8 cellular contexts compared by ENCODE assay signal in genomic region chr5:142215915-142216681, GRCh38.
DNase-seq lines count a peak whose midpoint lies in the region; ATAC-seq, FAIRE-seq and TF ChIP-seq lines count a peak whose summit lies in the region.

No MANE protein-coding gene starts in this region.

- peak overlapping the region; percentile 22 for H3K9ac ChIP-seq in astrocyte (ENCODE audit: low read length)
- no peak overlapping the region for H3K9ac ChIP-seq in kidney (ENCODE audit: low read length in 2 of 2)
- no peak overlapping the region for H3K9ac ChIP-seq in MM.1S (ENCODE audit: low read length)

- peak overlapping the region; percentile 83 for H3K27ac Mint-ChIP-seq in HFFc6
- peak overlapping the region; percentile 42 for H3K27ac Mint-ChIP-seq in astrocyte (ENCODE audit: unreplicated experiment)
- H3K27ac Mint-ChIP-seq in endothelial cell (ENCODE audit: unreplicated experiment): no peak overlapping the region

- peaks cover 15% of the 10 kb centered on the region; the same call in 1 of the 2 replicates for H3K27me3 Mint-ChIP-seq in HFFc6 (ENCODE audit: insufficient read depth)
- peaks cover 11% of the 10 kb centered on the region for H3K27me3 Mint-ChIP-seq in astrocyte (ENCODE audit: low read depth, unreplicated experiment)
- H3K27me3 Mint-ChIP-seq in endothelial cell (ENCODE audit: unreplicated experiment): no peaks in the 10 kb centered on the region

- no peaks in the 10 kb centered on the region for H3K36me3 Mint-ChIP-seq in HFFc6 (ENCODE audit: low read depth)
- no peaks in the 10 kb centered on the region for H3K36me3 Mint-ChIP-seq in astrocyte (ENCODE audit: low read depth, unreplicated experiment)
- no peaks in the 10 kb centered on the region for H3K36me3 Mint-ChIP-seq in endothelial cell (ENCODE audit: low read depth, unreplicated experiment)

- DNase-seq in HFFc6: peak; percentile 97
- DNase-seq in astrocyte (ENCODE audit: low read depth): peak; percentile 99
- peak; percentile 85 for DNase-seq in kidney
- DNase-seq in testis: peak; percentile 52
- no peak for DNase-seq in MM.1S
- no peak for DNase-seq in endothelial cell (ENCODE audit: low spot score)
- no peak for DNase-seq in stimulated activated CD8-positive, alpha-beta memory T cell treated with anti-CD3 and anti-CD28 coated beads, Interleukin-4, amount 100 ng/mL, for 48 hours

- H3K9me3 ChIP-seq in astrocyte (ENCODE audit: insufficient read depth, low read depth, low read length) (no peaks in the 10 kb centered on the region), kidney (ENCODE audit: control insufficient read depth in 1 of 2, low read length in 2 of 2) (no peaks in the 10 kb centered on the region), testis (no peaks in the 10 kb centered on the region), MM.1S (replicated peaks; ENCODE audit: insufficient read depth, low read length) (no peaks in the 10 kb centered on the region)

- 59 to 60% methylated on average over 14 of the region's 14 CpGs for WGBS in testis, 2 donors

- intact Hi-C loops in kidney (cut with DNase I) (no loop called here), testis (cut with DNase I; ENCODE audit: low total_unique reads) (no loop called here)

- no peaks in the 10 kb centered on the region for H3F3A ChIP-seq in MM.1S (ENCODE audit: insufficient read depth, low read length)

- peaks cover 5% of the 10 kb centered on the region for H3K27me3 ChIP-seq in astrocyte (ENCODE audit: insufficient read depth, low read length)
- H3K27me3 ChIP-seq in testis: no peaks in the 10 kb centered on the region
- H3K27me3 ChIP-seq in MM.1S (replicated peaks; ENCODE audit: insufficient read depth, low read length): no peaks in the 10 kb centered on the region

- no peaks in the 10 kb centered on the region for H3K9me2 ChIP-seq in MM.1S (replicated peaks; ENCODE audit: insufficient read depth, low read length)

- H3K4me3 ChIP-seq in astrocyte (ENCODE audit: insufficient read depth, low read depth, low read length) (peak overlapping the region; percentile 3), kidney (ENCODE audit: low read length in 2 of 2) (no peak overlapping the region), testis (no peak overlapping the region), MM.1S (ENCODE audit: low read length) (no peak overlapping the region)

- TF ChIP-seq CTCF in HFFc6 (IDR thresholded peaks at IDR 0.05) (no peak), astrocyte (IDR thresholded peaks at IDR 0.05; ENCODE audit: insufficient read depth, low read depth, low read length) (no peak), kidney (IDR thresholded peaks at IDR 0.05; ENCODE audit: borderline replicate concordance, extremely low read depth, insufficient read depth) (no peak), testis (IDR thresholded peaks at IDR 0.05) (no peak), MM.1S (IDR thresholded peaks at IDR 0.05; ENCODE audit: low read length) (no peak), endothelial cell (IDR thresholded peaks at IDR 0.05; ENCODE audit: unreplicated experiment) (no peak)

- peaks cover 21% of the 10 kb centered on the region for H3K4me1 Mint-ChIP-seq in HFFc6 (ENCODE audit: low read depth)
- peaks cover 8% of the 10 kb centered on the region for H3K4me1 Mint-ChIP-seq in astrocyte (ENCODE audit: low read depth, unreplicated experiment)
- H3K4me1 Mint-ChIP-seq in endothelial cell (ENCODE audit: unreplicated experiment): peaks cover 4% of the 10 kb centered on the region

- peaks cover 15% of the 10 kb centered on the region for H3K4me1 ChIP-seq in astrocyte (ENCODE audit: insufficient read depth, low read length)
- no peaks in the 10 kb centered on the region for H3K4me1 ChIP-seq in kidney (ENCODE audit: control insufficient read depth in 1 of 2, insufficient read depth in 1 of 2, low read depth in 1 of 2, low read length in 2 of 2)
- peaks cover 4% of the 10 kb centered on the region for H3K4me1 ChIP-seq in testis
- no peaks in the 10 kb centered on the region for H3K4me1 ChIP-seq in MM.1S (ENCODE audit: low read length)

- H3K9me3 Mint-ChIP-seq in HFFc6: no peaks in the 10 kb centered on the region
- H3K9me3 Mint-ChIP-seq in astrocyte (ENCODE audit: unreplicated experiment): no peaks in the 10 kb centered on the region
- no peaks in the 10 kb centered on the region for H3K9me3 Mint-ChIP-seq in endothelial cell (ENCODE audit: unreplicated experiment)

- no peaks in the 10 kb centered on the region for H3K79me2 ChIP-seq in astrocyte (ENCODE audit: insufficient read depth, low read length)
- no peaks in the 10 kb centered on the region for H3K79me2 ChIP-seq in MM.1S (ENCODE audit: low read length)

- TF ChIP-seq POLR2A in testis (IDR thresholded peaks at IDR 0.05): no peak

- FAIRE-seq in astrocyte (lab: Jason Lieb, UNC) (peak; percentile 89), kidney (lab: Jason Lieb, UNC) (no peak)

- ATAC-seq in GM21825 (IDR thresholded peaks at IDR 0.05; ENCODE audit: unreplicated experiment): no peak

- H3K4me3 Mint-ChIP-seq in HFFc6: peak overlapping the region; percentile 77
- H3K4me3 Mint-ChIP-seq in astrocyte (ENCODE audit: unreplicated experiment): no peak overlapping the region
- no peak overlapping the region for H3K4me3 Mint-ChIP-seq in endothelial cell (ENCODE audit: unreplicated experiment)

- peak overlapping the region; percentile 49 for H3K27ac ChIP-seq in astrocyte (ENCODE audit: low read depth, low read length)
- peak overlapping the region; percentile 36 to 54 for H3K27ac ChIP-seq in kidney (ENCODE audit: low read depth in 2 of 2, low read length in 2 of 2)
- H3K27ac ChIP-seq in testis: peak overlapping the region in 1 of 2 donors; percentile 26
- H3K27ac ChIP-seq in MM.1S (ENCODE audit: low read length): no peak overlapping the region

- H4K20me1 ChIP-seq in astrocyte (ENCODE audit: insufficient read depth, low read length): peaks cover 4% of the 10 kb centered on the region
- H4K20me1 ChIP-seq in MM.1S (ENCODE audit: insufficient read depth, low read length): no peaks in the 10 kb centered on the region

- H3K36me3 ChIP-seq in astrocyte (ENCODE audit: insufficient read depth, low read length) (no peaks in the 10 kb centered on the region), kidney (ENCODE audit: control insufficient read depth in 1 of 2, insufficient read depth in 2 of 2, low read length in 2 of 2) (no peaks in the 10 kb centered on the region), testis (ENCODE audit: low read depth, missing control alignments) (no peaks in the 10 kb centered on the region), MM.1S (replicated peaks; ENCODE audit: insufficient read depth, low read length) (no peaks in the 10 kb centered on the region)

- H3K4me2 ChIP-seq in astrocyte (ENCODE audit: low read length) (peak overlapping the region; percentile 70), MM.1S (ENCODE audit: low read depth, low read length) (no peak overlapping the region)

- H2AFZ ChIP-seq in astrocyte (ENCODE audit: low read depth, low read length) (no peak overlapping the region), MM.1S (ENCODE audit: low read length) (no peak overlapping the region)

Comparison
In these comparisons a context has a peak if more than half of its experiments do, and no peak if none do; other contexts are left out.
1. DNase-seq: peak in HFFc6 (single experiment), astrocyte (single experiment), kidney (single experiment) and testis (single experiment); none in MM.1S (single experiment), endothelial cell (single experiment) and stimulated activated CD8-positive, alpha-beta memory T cell treated with anti-CD3 and anti-CD28 coated beads, Interleukin-4, amount 100 ng/mL, for 48 hours (single experiment).